8 cellular contexts compared by ENCODE assay signal in genomic region chr10:14184841-14185500, GRCh38.
A peak's percentile ranks its signal among the peaks of the same experiment; 100 is the strongest.
DNase-seq lines count a peak whose midpoint lies in the region; ATAC-seq and TF ChIP-seq lines count a peak whose summit lies in the region.

No MANE protein-coding gene starts in this region.

- no peak for TF ChIP-seq CTCF in Panc1 (IDR thresholded peaks at IDR 0.05)
- TF ChIP-seq CTCF in mammary epithelial cell (conservative IDR thresholded peaks at IDR 0.05 in 1 of 2, IDR thresholded peaks at IDR 0.05 in 1 of 2; ENCODE audit: extremely low read depth in 1 of 2, insufficient read depth in 1 of 2, low read depth in 1 of 2, low read length in 2 of 2): no peak

- no peaks in the 10 kb centered on the region for H3K4me1 ChIP-seq in Panc1 (ENCODE audit: control insufficient read depth, insufficient read depth, low read length)
- H3K4me1 ChIP-seq in mammary epithelial cell (ENCODE audit: insufficient read depth, low read length): peaks cover 3% of the 10 kb centered on the region

- dilution Hi-C loops in mammary epithelial cell (cut with HindIII; ENCODE audit: low sequenced_read_pairs): no loop called here

- whole genome bisulfite sequencing in mammary epithelial cell (ENCODE audit: low coverage, missing lambda C conversion rate): 79% methylated on average over 13 of the region's 13 CpGs

- in situ Hi-C loops in Panc1 (cut with HindIII; ENCODE audit: low pct_unique_long_range_greater_than_20kb, low sequenced_read_pairs) (no loop called here), mammary epithelial cell (cut with MboI; ENCODE audit: low sequenced_read_pairs in 2 of 2) (no loop called here)

- H3K27me3 ChIP-seq in Panc1 (ENCODE audit: control insufficient read depth, insufficient read depth, low read length) (no peaks in the 10 kb centered on the region), mammary epithelial cell (ENCODE audit: insufficient read depth, low read length) (peaks cover 7% of the 10 kb centered on the region)

- CTCF ChIA-PET in Panc1 (lab: Charles Lee) (interaction anchor here (0.6 kb wide), 1 partner anchor 1019 kb away, joined by 4 read pairs; no protein-coding TSS in a partner anchor), mammary epithelial cell (lab: Charles Lee; ENCODE audit: low non-redundant PET) (interaction anchor here (0.7 kb wide), 1 partner anchor 89 kb away, joined by 11 read pairs; no protein-coding TSS in a partner anchor)

- POLR2A ChIA-PET in Panc1 (lab: Charles Lee): interaction anchor here (0.5 to 0.6 kb wide), 2 partner anchors 405 to 716 kb away, joined by 4 read pairs; no protein-coding TSS in a partner anchor

- H3K36me3 ChIP-seq in Panc1 (ENCODE audit: control insufficient read depth, insufficient read depth, low read length) (no peaks in the 10 kb centered on the region), mammary epithelial cell (ENCODE audit: insufficient read depth, low read length) (no peaks in the 10 kb centered on the region)

- H3K9me3 ChIP-seq in Panc1 (ENCODE audit: control insufficient read depth, insufficient read depth, low read depth, low read length) (no peaks in the 10 kb centered on the region), mammary epithelial cell (replicated peaks; ENCODE audit: insufficient read depth, low read length) (no peaks in the 10 kb centered on the region)

- peak; percentile 32 to 50 (median 34) for DNase-seq in stimulated activated CD4-positive, alpha-beta T cell treated with anti-CD3 and anti-CD28 coated beads, Interleukin-12 subunit alpha, Interleukin-12 subunit beta, amount 100 ng/mL, for 48 hours (ENCODE audit: low read depth in 2 of 3, low spot score in 1 of 3)
- DNase-seq in stimulated activated CD4-positive, alpha-beta T cell treated with anti-CD3 and anti-CD28 coated beads, Interleukin-12 subunit alpha, Interleukin-12 subunit beta, amount 100 ng/mL, for 4 hours: no peak
- DNase-seq in Panc1 (ENCODE audit: low read depth, low spot score) (no peak), mammary epithelial cell (peak; percentile 87), NCI-H1092 (lab: John Stamatoyannopoulos, UW) (no peak), Ammon's horn (ENCODE audit: low spot score) (no peak)

- ATAC-seq in HG03108 (IDR thresholded peaks at IDR 0.05; ENCODE audit: unreplicated experiment) (peak; percentile 59), Panc1 (0 out of 2 replicates have a peak, but pooled peaks have one; percentile 50)

- no TSS peak for BruUV-seq in Panc1 (replicated peaks; lab: Mats Ljungman, UMichigan)
- no TSS peak for BruUV-seq in mammary epithelial cell (replicated peaks; lab: Mats Ljungman, UMichigan)

- no peaks in the 10 kb centered on the region for H3K79me2 ChIP-seq in mammary epithelial cell (ENCODE audit: insufficient read depth, low read length)

- H2AFZ ChIP-seq in mammary epithelial cell (ENCODE audit: low read depth, low read length): no peak overlapping the region

- no peak overlapping the region for H3K4me2 ChIP-seq in mammary epithelial cell (ENCODE audit: insufficient read depth, low read depth, low read length)

- peak overlapping the region; percentile 41 for H3K9ac ChIP-seq in mammary epithelial cell (ENCODE audit: insufficient read depth, low read length)

- H3K27ac ChIP-seq in Panc1 (ENCODE audit: low read length) (no peak overlapping the region), mammary epithelial cell (ENCODE audit: insufficient read depth, low read depth, low read length) (peak overlapping the region; percentile 36), skin epidermis (peak overlapping the region in 12 of 21 experiments; percentile 5 to 70 (median 53))

- intact Hi-C loops in Panc1 (cut with micrococcal nuclease; ENCODE audit: unreplicated experiment) (no loop called here), mammary epithelial cell (cut with micrococcal nuclease) (loop anchor here (5.0 kb wide), 1 partner anchor 398 kb away; no protein-coding TSS in a partner anchor)

- H3K4me3 ChIP-seq in Panc1 (ENCODE audit: low read depth in 2 of 2, low read length in 2 of 2) (no peak overlapping the region), mammary epithelial cell (replicated peaks in 1 of 3; ENCODE audit: insufficient read depth in 1 of 3, low read depth in 2 of 3, low read length in 3 of 3) (no peak overlapping the region), skin epidermis (peak overlapping the region in 1 of 7 experiments; percentile 7)

- H4K20me1 ChIP-seq in mammary epithelial cell (ENCODE audit: insufficient read depth, low read length): no peaks in the 10 kb centered on the region

Comparison
In these comparisons a context has a peak if more than half of its experiments do, and no peak if none do; other contexts are left out.
1. DNase-seq: peak in stimulated activated CD4-positive, alpha-beta T cell treated with anti-CD3 and anti-CD28 coated beads, Interleukin-12 subunit alpha, Interleukin-12 subunit beta, amount 100 ng/mL, for 48 hours (3 of 3) and mammary epithelial cell (single experiment); none in stimulated activated CD4-positive, alpha-beta T cell treated with anti-CD3 and anti-CD28 coated beads, Interleukin-12 subunit alpha, Interleukin-12 subunit beta, amount 100 ng/mL, for 4 hours (single experiment), Panc1 (single experiment), NCI-H1092 (single experiment) and Ammon's horn (single experiment).